In genomic region chr9:129604766-129605163, GRCh38 we compare ENCODE assay signal across 2 cellular contexts.
TF ChIP-seq lines count a peak whose summit lies in the region.

No MANE protein-coding gene starts in this region.

TF ChIP-seq in HepG2, 621 proteins besides CTCF, POLR2A, EP300 and RAD21:
- TF ChIP-seq ZNF563 (CRISPR knock-in tag; IDR thresholded peaks at IDR 0.05) (no peak), SRY (CRISPR knock-in tag; IDR thresholded peaks at IDR 0.05) (no peak), ZNF781 (CRISPR knock-in tag; IDR thresholded peaks at IDR 0.05; ENCODE audit: borderline replicate concordance, not compliant biosample characterization) (no peak), ZKSCAN1 (IDR thresholded peaks at IDR 0.05; ENCODE audit: low read length) (no peak), ZNF121 (CRISPR knock-in tag; IDR thresholded peaks at IDR 0.05) (peak; percentile 73), RXRB (CRISPR knock-in tag; IDR thresholded peaks at IDR 0.05; ENCODE audit: borderline replicate concordance) (no peak), POLR2G (IDR thresholded peaks at IDR 0.05; ENCODE audit: low read depth, low read length) (no peak), PRPF4 (IDR thresholded peaks at IDR 0.05; ENCODE audit: low read depth, low read length, poor library complexity, severe bottlenecking) (no peak), ZNF33A (CRISPR knock-in tag; IDR thresholded peaks at IDR 0.05; ENCODE audit: borderline replicate concordance) (no peak), MYNN (CRISPR knock-in tag; IDR thresholded peaks at IDR 0.05; ENCODE audit: low read depth) (no peak), ZBTB38 (CRISPR knock-in tag; IDR thresholded peaks at IDR 0.05) (peak; percentile 31; the same call in 1 of the 2 replicates)
- TF ChIP-seq, protein P1, sequence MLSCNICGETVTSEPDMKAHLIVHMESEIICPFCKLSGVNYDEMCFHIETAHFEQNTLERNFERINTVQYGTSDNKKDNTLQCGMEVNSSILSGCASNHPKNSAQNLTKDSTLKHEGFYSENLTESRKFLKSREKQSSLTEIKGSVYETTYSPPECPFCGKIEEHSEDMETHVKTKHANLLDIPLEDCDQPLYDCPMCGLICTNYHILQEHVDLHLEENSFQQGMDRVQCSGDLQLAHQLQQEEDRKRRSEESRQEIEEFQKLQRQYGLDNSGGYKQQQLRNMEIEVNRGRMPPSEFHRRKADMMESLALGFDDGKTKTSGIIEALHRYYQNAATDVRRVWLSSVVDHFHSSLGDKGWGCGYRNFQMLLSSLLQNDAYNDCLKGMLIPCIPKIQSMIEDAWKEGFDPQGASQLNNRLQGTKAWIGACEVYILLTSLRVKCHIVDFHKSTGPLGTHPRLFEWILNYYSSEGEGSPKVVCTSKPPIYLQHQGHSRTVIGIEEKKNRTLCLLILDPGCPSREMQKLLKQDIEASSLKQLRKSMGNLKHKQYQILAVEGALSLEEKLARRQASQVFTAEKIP (CRISPR knock-in tag; IDR thresholded peaks at IDR 0.05; ENCODE audit: borderline replicate concordance), result no peak
- TF ChIP-seq, protein P2, sequence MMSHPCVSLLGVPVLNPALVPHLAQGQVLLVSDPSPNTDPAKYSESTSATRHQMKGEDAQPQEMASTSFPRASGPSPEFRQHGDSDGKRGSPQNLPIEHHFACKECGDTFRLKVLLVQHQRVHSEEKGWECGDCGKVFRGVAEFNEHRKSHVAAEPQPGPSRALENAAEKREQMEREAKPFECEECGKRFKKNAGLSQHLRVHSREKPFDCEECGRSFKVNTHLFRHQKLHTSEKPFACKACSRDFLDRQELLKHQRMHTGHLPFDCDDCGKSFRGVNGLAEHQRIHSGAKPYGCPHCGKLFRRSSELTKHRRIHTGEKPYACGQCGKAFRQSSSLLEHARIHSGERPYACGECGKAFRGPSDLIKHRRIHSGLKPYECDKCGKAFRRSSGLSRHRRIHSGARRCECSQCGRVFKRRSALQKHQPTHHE (CRISPR knock-in tag; IDR thresholded peaks at IDR 0.05; ENCODE audit: borderline replicate concordance), result no peak
- TF ChIP-seq, protein P3, sequence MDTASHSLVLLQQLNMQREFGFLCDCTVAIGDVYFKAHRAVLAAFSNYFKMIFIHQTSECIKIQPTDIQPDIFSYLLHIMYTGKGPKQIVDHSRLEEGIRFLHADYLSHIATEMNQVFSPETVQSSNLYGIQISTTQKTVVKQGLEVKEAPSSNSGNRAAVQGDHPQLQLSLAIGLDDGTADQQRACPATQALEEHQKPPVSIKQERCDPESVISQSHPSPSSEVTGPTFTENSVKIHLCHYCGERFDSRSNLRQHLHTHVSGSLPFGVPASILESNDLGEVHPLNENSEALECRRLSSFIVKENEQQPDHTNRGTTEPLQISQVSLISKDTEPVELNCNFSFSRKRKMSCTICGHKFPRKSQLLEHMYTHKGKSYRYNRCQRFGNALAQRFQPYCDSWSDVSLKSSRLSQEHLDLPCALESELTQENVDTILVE (CRISPR knock-in tag; IDR thresholded peaks at IDR 0.05), result no peak
- TF ChIP-seq, protein P4, sequence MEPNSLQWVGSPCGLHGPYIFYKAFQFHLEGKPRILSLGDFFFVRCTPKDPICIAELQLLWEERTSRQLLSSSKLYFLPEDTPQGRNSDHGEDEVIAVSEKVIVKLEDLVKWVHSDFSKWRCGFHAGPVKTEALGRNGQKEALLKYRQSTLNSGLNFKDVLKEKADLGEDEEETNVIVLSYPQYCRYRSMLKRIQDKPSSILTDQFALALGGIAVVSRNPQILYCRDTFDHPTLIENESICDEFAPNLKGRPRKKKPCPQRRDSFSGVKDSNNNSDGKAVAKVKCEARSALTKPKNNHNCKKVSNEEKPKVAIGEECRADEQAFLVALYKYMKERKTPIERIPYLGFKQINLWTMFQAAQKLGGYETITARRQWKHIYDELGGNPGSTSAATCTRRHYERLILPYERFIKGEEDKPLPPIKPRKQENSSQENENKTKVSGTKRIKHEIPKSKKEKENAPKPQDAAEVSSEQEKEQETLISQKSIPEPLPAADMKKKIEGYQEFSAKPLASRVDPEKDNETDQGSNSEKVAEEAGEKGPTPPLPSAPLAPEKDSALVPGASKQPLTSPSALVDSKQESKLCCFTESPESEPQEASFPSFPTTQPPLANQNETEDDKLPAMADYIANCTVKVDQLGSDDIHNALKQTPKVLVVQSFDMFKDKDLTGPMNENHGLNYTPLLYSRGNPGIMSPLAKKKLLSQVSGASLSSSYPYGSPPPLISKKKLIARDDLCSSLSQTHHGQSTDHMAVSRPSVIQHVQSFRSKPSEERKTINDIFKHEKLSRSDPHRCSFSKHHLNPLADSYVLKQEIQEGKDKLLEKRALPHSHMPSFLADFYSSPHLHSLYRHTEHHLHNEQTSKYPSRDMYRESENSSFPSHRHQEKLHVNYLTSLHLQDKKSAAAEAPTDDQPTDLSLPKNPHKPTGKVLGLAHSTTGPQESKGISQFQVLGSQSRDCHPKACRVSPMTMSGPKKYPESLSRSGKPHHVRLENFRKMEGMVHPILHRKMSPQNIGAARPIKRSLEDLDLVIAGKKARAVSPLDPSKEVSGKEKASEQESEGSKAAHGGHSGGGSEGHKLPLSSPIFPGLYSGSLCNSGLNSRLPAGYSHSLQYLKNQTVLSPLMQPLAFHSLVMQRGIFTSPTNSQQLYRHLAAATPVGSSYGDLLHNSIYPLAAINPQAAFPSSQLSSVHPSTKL (CRISPR knock-in tag; IDR thresholded peaks at IDR 0.05), result no peak
TF ChIP-seq in HepG2: peak in this region for 2.

TF ChIP-seq in H1, 55 proteins besides CTCF, POLR2A, EP300 and RAD21:
- TF ChIP-seq HDAC6 (IDR thresholded peaks at IDR 0.05; ENCODE audit: low read depth, low read length), result no peak
- no peak for TF ChIP-seq ASH2L (IDR thresholded peaks at IDR 0.05; ENCODE audit: low read length)
- no peak for TF ChIP-seq KDM4A (IDR thresholded peaks at IDR 0.05; ENCODE audit: low read depth, low read length, severe bottlenecking)
- no peak for TF ChIP-seq KDM1A (IDR thresholded peaks at IDR 0.05; ENCODE audit: borderline replicate concordance, low read length)
- no peak for TF ChIP-seq CHD1 (IDR thresholded peaks at IDR 0.05; ENCODE audit: low read depth, low read length)
- TF ChIP-seq YY1 (IDR thresholded peaks at IDR 0.05; ENCODE audit: low read depth, low read length), result no peak
- TF ChIP-seq CHD7 (IDR thresholded peaks at IDR 0.05; ENCODE audit: insufficient replicate concordance, low read length), result no peak
- TF ChIP-seq BRCA1 (IDR thresholded peaks at IDR 0.05; ENCODE audit: low read depth, low read length), result no peak
- no peak for TF ChIP-seq HDAC2 (IDR thresholded peaks at IDR 0.05; ENCODE audit: borderline replicate concordance in 1 of 2, low read depth in 2 of 2, low read length in 2 of 2)
- TF ChIP-seq RFX5 (IDR thresholded peaks at IDR 0.05; ENCODE audit: borderline replicate concordance, low read depth, low read length), result no peak
- no peak for TF ChIP-seq BACH1 (IDR thresholded peaks at IDR 0.05; ENCODE audit: low read length)
- TF ChIP-seq SP4 (IDR thresholded peaks at IDR 0.05; ENCODE audit: low read length), result no peak
- TF ChIP-seq POLR2AphosphoS5 (IDR thresholded peaks at IDR 0.05; ENCODE audit: low read depth, low read length), result no peak
- TF ChIP-seq, protein P5, sequence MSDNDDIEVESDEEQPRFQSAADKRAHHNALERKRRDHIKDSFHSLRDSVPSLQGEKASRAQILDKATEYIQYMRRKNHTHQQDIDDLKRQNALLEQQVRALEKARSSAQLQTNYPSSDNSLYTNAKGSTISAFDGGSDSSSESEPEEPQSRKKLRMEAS (IDR thresholded peaks at IDR 0.05), result no peak
- no peak for TF ChIP-seq TCF12 (IDR thresholded peaks at IDR 0.05; ENCODE audit: low read depth, low read length)
- no peak for TF ChIP-seq TAF1 (IDR thresholded peaks at IDR 0.05; ENCODE audit: low read depth, low read length)
- no peak for TF ChIP-seq CREB1 (IDR thresholded peaks at IDR 0.05)
- TF ChIP-seq SUZ12 (IDR thresholded peaks at IDR 0.05; ENCODE audit: low read length), result no peak
